8 cellular contexts compared by ENCODE assay signal in genomic region chr6:108295676-108296075, GRCh38. TPM values are rescaled to one million over a fixed set of nuclear protein-coding genes. Genes with fewer than 3 reads are reported as not detected.
A peak's percentile ranks its signal among the peaks of the same experiment; 100 is the strongest.
DNase-seq lines count a peak whose midpoint lies in the region; ATAC-seq and TF ChIP-seq lines count a peak whose summit lies in the region.

No MANE protein-coding gene starts in this region.

- H3K9me3 ChIP-seq in iPS DF 6.9 (ENCODE audit: control insufficient read depth, insufficient read depth, low read length): no peaks in the 10 kb centered on the region

- no peaks in the 10 kb centered on the region for H3K9me3 Mint-ChIP-seq in WTC11
- no peaks in the 10 kb centered on the region for H3K9me3 Mint-ChIP-seq in stimulated activated naive CD8-positive, alpha-beta T cell treated with anti-CD3 and anti-CD28 coated beads, Interleukin-15, amount 100 ng/mL, for 72 hours

- H3K27ac ChIP-seq in iPS DF 6.9 (ENCODE audit: low read length): no peak overlapping the region

- peak overlapping the region; percentile 93; the same call in 1 of the 2 replicates for H3K4me3 ChIP-seq in iPS DF 6.9 (ENCODE audit: low read length)

- DNase-seq in NOMO-1 treated with DMSO at 0.1 percent for 48 hours (lab: John Stamatoyannopoulos, UW; ENCODE audit: unreplicated experiment): peak; percentile 39
- no peak for DNase-seq in NOMO-1 treated with dmso at 0.1 percent for 144 hours (lab: John Stamatoyannopoulos, UW; ENCODE audit: unreplicated experiment)
- DNase-seq in WTC11 (ENCODE audit: low spot score): no peak
- DNase-seq in iPS DF 6.9 (ENCODE audit: low read depth, low spot score): no peak
- no peak for DNase-seq in stimulated activated naive CD8-positive, alpha-beta T cell treated with anti-CD3 and anti-CD28 coated beads, Interleukin-15, amount 100 ng/mL, for 72 hours
- no peak for DNase-seq in NCI-H187 treated with DMSO at 0.1 percent for 48 hours (lab: John Stamatoyannopoulos, UW)
- no peak for DNase-seq in mucosa of gallbladder (ENCODE audit: low spot score)
- no peak for DNase-seq in left lobe of liver (ENCODE audit: low spot score)

- no peaks in the 10 kb centered on the region; the same call in 1 of the 2 replicates for H3K4me1 ChIP-seq in iPS DF 6.9 (ENCODE audit: control insufficient read depth, insufficient read depth, low read length)

- H3K36me3 ChIP-seq in iPS DF 6.9 (ENCODE audit: control insufficient read depth, insufficient read depth, low read length): no peaks in the 10 kb centered on the region

- H3K27ac Mint-ChIP-seq in WTC11: peak overlapping the region; percentile 98
- H3K27ac Mint-ChIP-seq in stimulated activated naive CD8-positive, alpha-beta T cell treated with anti-CD3 and anti-CD28 coated beads, Interleukin-15, amount 100 ng/mL, for 72 hours: peak overlapping the region; percentile 99 to 100

- CTCF ChIA-PET in WTC11 (lab: Charles Lee): interaction anchor here (1.5 kb wide), 1 partner anchor 196 kb away, joined by 8 read pairs; no protein-coding TSS in a partner anchor

- no peaks in the 10 kb centered on the region for H3K36me3 Mint-ChIP-seq in WTC11

- TF ChIP-seq CTCF in WTC11 (IDR thresholded peaks at IDR 0.05): no peak

- WGBS in iPS DF 6.9 (ENCODE audit: insufficient coverage, insufficient read length): no CpG with 5 or more reads among the region's 7 CpGs

- ATAC-seq in WTC11: no peak
- no peak for ATAC-seq in stimulated activated naive CD8-positive, alpha-beta T cell treated with anti-CD3 and anti-CD28 coated beads, Interleukin-15, amount 100 ng/mL, for 72 hours
- no peak for ATAC-seq in left lobe of liver

- POLR2A ChIA-PET in WTC11 (lab: Charles Lee): interaction anchor here (1.8 kb wide), 1 partner anchor 35 kb away, joined by 11 read pairs; the partner anchor contains the start of gene SNX3

- H3K27me3 ChIP-seq in iPS DF 6.9 (ENCODE audit: control insufficient read depth, insufficient read depth, low read length): no peaks in the 10 kb centered on the region

- no peaks in the 10 kb centered on the region for H3K27me3 Mint-ChIP-seq in WTC11 (ENCODE audit: low read depth)
- no peaks in the 10 kb centered on the region for H3K27me3 Mint-ChIP-seq in stimulated activated naive CD8-positive, alpha-beta T cell treated with anti-CD3 and anti-CD28 coated beads, Interleukin-15, amount 100 ng/mL, for 72 hours

- H3K4me1 Mint-ChIP-seq in WTC11: peaks cover 10% of the 10 kb centered on the region
- peaks cover 23% of the 10 kb centered on the region for H3K4me1 Mint-ChIP-seq in stimulated activated naive CD8-positive, alpha-beta T cell treated with anti-CD3 and anti-CD28 coated beads, Interleukin-15, amount 100 ng/mL, for 72 hours

- H3K4me3 Mint-ChIP-seq in WTC11: peak overlapping the region; percentile 99
- peak overlapping the region; percentile 98 to 99 for H3K4me3 Mint-ChIP-seq in stimulated activated naive CD8-positive, alpha-beta T cell treated with anti-CD3 and anti-CD28 coated beads, Interleukin-15, amount 100 ng/mL, for 72 hours

TF ChIP-seq in WTC11, 78 proteins besides CTCF, POLR2A, EP300 and RAD21:
- TF ChIP-seq, protein P1, sequence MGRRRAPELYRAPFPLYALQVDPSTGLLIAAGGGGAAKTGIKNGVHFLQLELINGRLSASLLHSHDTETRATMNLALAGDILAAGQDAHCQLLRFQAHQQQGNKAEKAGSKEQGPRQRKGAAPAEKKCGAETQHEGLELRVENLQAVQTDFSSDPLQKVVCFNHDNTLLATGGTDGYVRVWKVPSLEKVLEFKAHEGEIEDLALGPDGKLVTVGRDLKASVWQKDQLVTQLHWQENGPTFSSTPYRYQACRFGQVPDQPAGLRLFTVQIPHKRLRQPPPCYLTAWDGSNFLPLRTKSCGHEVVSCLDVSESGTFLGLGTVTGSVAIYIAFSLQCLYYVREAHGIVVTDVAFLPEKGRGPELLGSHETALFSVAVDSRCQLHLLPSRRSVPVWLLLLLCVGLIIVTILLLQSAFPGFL (CRISPR knock-in tag; IDR thresholded peaks at IDR 0.05; ENCODE audit: borderline replicate concordance): no peak
- TF ChIP-seq NR1H2 (CRISPR knock-in tag; IDR thresholded peaks at IDR 0.05) (no peak), E2F4 (CRISPR knock-in tag; IDR thresholded peaks at IDR 0.05; ENCODE audit: borderline replicate concordance, low read depth) (no peak), HMGA2 (CRISPR knock-in tag; IDR thresholded peaks at IDR 0.05) (no peak), NFATC4 (CRISPR knock-in tag; IDR thresholded peaks at IDR 0.05) (no peak), IRF2 (CRISPR knock-in tag; IDR thresholded peaks at IDR 0.05; ENCODE audit: borderline replicate concordance, low read depth) (no peak), PRDM15 (CRISPR knock-in tag; IDR thresholded peaks at IDR 0.05) (no peak), FOXK1 (CRISPR knock-in tag; IDR thresholded peaks at IDR 0.05) (no peak), ZNF219 (CRISPR knock-in tag; IDR thresholded peaks at IDR 0.05; ENCODE audit: borderline replicate concordance) (no peak), ZNF396 (CRISPR knock-in tag; IDR thresholded peaks at IDR 0.05; ENCODE audit: borderline replicate concordance) (no peak), PRRX2 (CRISPR knock-in tag; IDR thresholded peaks at IDR 0.05) (no peak)
- TF ChIP-seq, protein P2, sequence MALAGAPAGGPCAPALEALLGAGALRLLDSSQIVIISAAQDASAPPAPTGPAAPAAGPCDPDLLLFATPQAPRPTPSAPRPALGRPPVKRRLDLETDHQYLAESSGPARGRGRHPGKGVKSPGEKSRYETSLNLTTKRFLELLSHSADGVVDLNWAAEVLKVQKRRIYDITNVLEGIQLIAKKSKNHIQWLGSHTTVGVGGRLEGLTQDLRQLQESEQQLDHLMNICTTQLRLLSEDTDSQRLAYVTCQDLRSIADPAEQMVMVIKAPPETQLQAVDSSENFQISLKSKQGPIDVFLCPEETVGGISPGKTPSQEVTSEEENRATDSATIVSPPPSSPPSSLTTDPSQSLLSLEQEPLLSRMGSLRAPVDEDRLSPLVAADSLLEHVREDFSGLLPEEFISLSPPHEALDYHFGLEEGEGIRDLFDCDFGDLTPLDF (CRISPR knock-in tag; IDR thresholded peaks at IDR 0.05): no peak

RNA-seq across cellular contexts. Expression of gene AFG1L, which starts 0.8 kb away (rescaled TPM):
- total RNA-seq in WTC11 (2021) (7.2 to 8.7 TPM (median 7.9 TPM) in 3 replicates), mucosa of gallbladder (8.0 TPM), left lobe of liver (7.0 TPM)

RNA-seq across cellular contexts. Expression of gene SNX3, which starts 34.8 kb away (rescaled TPM):
- total RNA-seq in WTC11 (2021): 65.1 to 66.1 TPM (median 65.5 TPM) in 3 replicates
- total RNA-seq in mucosa of gallbladder: 142 TPM
- total RNA-seq in left lobe of liver: 62.3 TPM
